ENCODE assay signal across 8 cellular contexts in the genomic region with DNA sequence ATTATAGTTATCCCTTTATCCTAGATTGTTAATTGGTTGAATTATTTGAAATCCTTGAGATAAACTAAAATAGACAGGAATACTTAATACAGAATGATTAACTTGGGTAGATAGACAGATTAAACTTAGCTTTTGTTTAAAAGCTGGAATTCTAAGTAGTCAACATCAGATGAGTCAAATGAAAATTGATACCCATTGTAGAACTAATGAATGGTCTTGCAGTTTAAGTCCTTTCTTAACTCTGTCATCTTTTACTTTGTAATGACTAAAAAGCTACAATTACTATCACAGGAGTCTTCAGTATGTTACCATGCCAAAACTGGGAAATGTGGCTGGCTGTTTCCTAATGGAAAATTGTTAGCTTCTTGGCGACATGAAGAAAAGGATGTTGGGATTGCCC. TPM values are rescaled to one million over a fixed set of nuclear protein-coding genes. Genes with fewer than 3 reads are reported as not detected.
DNase-seq lines count a peak whose midpoint lies in the region; TF ChIP-seq lines count a peak whose summit lies in the region.

No MANE protein-coding gene starts in this region.

- peak overlapping the region; percentile 64 for H2AFZ ChIP-seq in mammary epithelial cell (ENCODE audit: low read depth, low read length)
- peak overlapping the region; percentile 91 for H2AFZ ChIP-seq in neuronal stem cell (ENCODE audit: low read length)

- DNase-seq in CD1c-positive myeloid dendritic cell (ENCODE audit: extremely low spot score), result peak; percentile 24
- DNase-seq in MG63, result no peak
- peak; percentile 24 for DNase-seq in mammary epithelial cell
- no peak for DNase-seq in neuronal stem cell (ENCODE audit: low spot score)
- DNase-seq in NCI-H524 (lab: John Stamatoyannopoulos, UW), result no peak
- no peak for DNase-seq in NAMALWA (ENCODE audit: low spot score)
- no peak for DNase-seq in medulla oblongata (ENCODE audit: extremely low spot score)
- no peak for DNase-seq in NCI-H446 (lab: John Stamatoyannopoulos, UW)

- H4K20me1 ChIP-seq in mammary epithelial cell (ENCODE audit: insufficient read depth, low read length), result no peaks in the 10 kb centered on the region

- no peak overlapping the region for H3K4ac ChIP-seq in neuronal stem cell (ENCODE audit: low read length)

- H3K9me3 ChIP-seq in MG63 (no peaks in the 10 kb centered on the region), mammary epithelial cell (replicated peaks; ENCODE audit: insufficient read depth, low read length) (no peaks in the 10 kb centered on the region), neuronal stem cell (replicated peaks in 1 of 2; ENCODE audit: control insufficient read depth in 2 of 2, insufficient read depth in 1 of 2, low read depth in 1 of 2, low read length in 2 of 2) (peaks cover 0 to 2% of the 10 kb centered on the region in 2 donors)

- no peak overlapping the region for H4K91ac ChIP-seq in neuronal stem cell (ENCODE audit: low read depth, low read length, poor library complexity)

- no peak overlapping the region for H2AK5ac ChIP-seq in neuronal stem cell (ENCODE audit: low read depth, low read length)

- peak overlapping the region; percentile 55; the same call in 1 of the 2 replicates for H3K4me3 ChIP-seq in MG63
- peak overlapping the region in 2 of 3 experiments; percentile 51 to 62 for H3K4me3 ChIP-seq in mammary epithelial cell (replicated peaks in 1 of 3; ENCODE audit: insufficient read depth in 1 of 3, low read depth in 2 of 3, low read length in 3 of 3)
- H3K4me3 ChIP-seq in neuronal stem cell (ENCODE audit: low read length in 2 of 2), result no peak overlapping the region

- no peak overlapping the region for H2BK120ac ChIP-seq in neuronal stem cell (ENCODE audit: low read depth, low read length)

- intact Hi-C loops in mammary epithelial cell (cut with micrococcal nuclease), result no loop called here

- H3K4me2 ChIP-seq in mammary epithelial cell (ENCODE audit: insufficient read depth, low read depth, low read length) (peak overlapping the region; percentile 75), neuronal stem cell (ENCODE audit: insufficient read depth, low read length, poor library complexity, severe bottlenecking) (no peak overlapping the region)

- no peak overlapping the region for H4K8ac ChIP-seq in neuronal stem cell (ENCODE audit: low read depth, low read length)

- BruUV-seq in mammary epithelial cell (replicated peaks; lab: Mats Ljungman, UMichigan), result no TSS peak

- dilution Hi-C loops in mammary epithelial cell (cut with HindIII; ENCODE audit: low sequenced_read_pairs), result no loop called here

- no peaks in the 10 kb centered on the region for H3K27me3 ChIP-seq in MG63
- H3K27me3 ChIP-seq in mammary epithelial cell (ENCODE audit: insufficient read depth, low read length), result no peaks in the 10 kb centered on the region
- no peaks in the 10 kb centered on the region for H3K27me3 ChIP-seq in neuronal stem cell (ENCODE audit: control insufficient read depth in 3 of 3, insufficient read depth in 3 of 3, low read depth in 1 of 3, low read length in 3 of 3)

- H3K9ac ChIP-seq in mammary epithelial cell (ENCODE audit: insufficient read depth, low read length) (peak overlapping the region; percentile 97), neuronal stem cell (ENCODE audit: low read depth, low read length, poor library complexity) (no peak overlapping the region)

- in situ Hi-C loops in mammary epithelial cell (cut with MboI; ENCODE audit: low sequenced_read_pairs in 2 of 2), result no loop called here

- CTCF ChIA-PET in mammary epithelial cell (lab: Charles Lee; ENCODE audit: low non-redundant PET), result no interaction called here

- H3K14ac ChIP-seq in neuronal stem cell (ENCODE audit: low read length), result no peak overlapping the region

- H3K23ac ChIP-seq in neuronal stem cell (ENCODE audit: low read depth, low read length, poor library complexity), result no peak overlapping the region

- H3K4me1 ChIP-seq in mammary epithelial cell (ENCODE audit: insufficient read depth, low read length) (peaks cover 33% of the 10 kb centered on the region), neuronal stem cell (ENCODE audit: control insufficient read depth in 2 of 2, insufficient read depth in 1 of 2, low read depth in 1 of 2, low read length in 2 of 2) (peaks cover 0 to 12% of the 10 kb centered on the region in 2 donors)

- no peak for TF ChIP-seq CTCF in mammary epithelial cell (conservative IDR thresholded peaks at IDR 0.05 in 1 of 2, IDR thresholded peaks at IDR 0.05 in 1 of 2; ENCODE audit: extremely low read depth in 1 of 2, insufficient read depth in 1 of 2, low read depth in 1 of 2, low read length in 2 of 2)

- H2BK12ac ChIP-seq in neuronal stem cell (ENCODE audit: low read length), result no peak overlapping the region

- no peak overlapping the region for H2BK15ac ChIP-seq in neuronal stem cell (ENCODE audit: low read length)

- WGBS in mammary epithelial cell (ENCODE audit: low coverage, missing lambda C conversion rate), result 8% methylated on average over 1 of the region's 1 CpG
- WGBS in neuronal stem cell (ENCODE audit: extremely low coverage in 2 of 2, insufficient read length in 2 of 2, insufficient replicate concordance in 1 of 2), 2 donors, result no CpG with 5 or more reads among the region's 1 CpG

- H3K36me3 ChIP-seq in MG63 (no peaks in the 10 kb centered on the region), mammary epithelial cell (ENCODE audit: insufficient read depth, low read length) (no peaks in the 10 kb centered on the region), neuronal stem cell (replicated peaks in 1 of 2; ENCODE audit: control insufficient read depth in 2 of 2, insufficient read depth in 2 of 2, low read length in 2 of 2) (no peaks in the 10 kb centered on the region)

- no peak overlapping the region for H3K18ac ChIP-seq in neuronal stem cell (ENCODE audit: low read length)

- H3K79me2 ChIP-seq in mammary epithelial cell (ENCODE audit: insufficient read depth, low read length), result no peaks in the 10 kb centered on the region

- H3K27ac ChIP-seq in mammary epithelial cell (ENCODE audit: insufficient read depth, low read depth, low read length) (peak overlapping the region; percentile 99), neuronal stem cell (replicated peaks; ENCODE audit: low read length) (no peak overlapping the region)

- H3K79me1 ChIP-seq in neuronal stem cell (ENCODE audit: low read depth, low read length), result no peaks in the 10 kb centered on the region

- H2BK5ac ChIP-seq in neuronal stem cell (ENCODE audit: low read length), result no peak overlapping the region

RNA-seq across cellular contexts. Expression of a gene that starts 20.3 kb away (rescaled TPM):
- total RNA-seq in MG63 (2014; rRNA removed; shearing (Covaris generic); ENCODE audit: low replicate concordance), result 531 and 667 TPM in 2 replicates
- 100 to 1,000 TPM; 461 to 672 TPM for total RNA-seq in mammary epithelial cell
- 564 TPM for polyA plus RNA-seq in mammary epithelial cell
- 268 TPM for polyA minus RNA-seq in mammary epithelial cell
- 9.0 TPM for polyA plus RNA-seq in neuronal stem cell (2013, experiment 1 of 2)
- polyA plus RNA-seq in neuronal stem cell (2013, experiment 2 of 2), result 9.4 TPM

Comparison
In these comparisons a context has a peak if more than half of its experiments do, and no peak if none do; other contexts are left out.
1. DNase-seq: peak in CD1c-positive myeloid dendritic cell (single experiment) and mammary epithelial cell (single experiment); none in MG63 (single experiment), neuronal stem cell (single experiment), NCI-H524 (0 of 2), NAMALWA (single experiment), medulla oblongata (single experiment) and NCI-H446 (0 of 2).
2. H3K4me3 ChIP-seq: peak in MG63 (single experiment) and mammary epithelial cell (2 of 3); none in neuronal stem cell (0 of 2).